ENCODE assay signal across 1 cellular context in genomic region chr20:58256842-58257241, GRCh38.
TF ChIP-seq lines count a peak whose summit lies in the region.

No MANE protein-coding gene starts in this region.

TF ChIP-seq in endothelial cell of umbilical vein, 7 proteins besides CTCF, POLR2A, EP300 and RAD21:
- TF ChIP-seq MAX (IDR thresholded peaks at IDR 0.05; ENCODE audit: insufficient read depth, insufficient read length) (no peak), FOS (IDR thresholded peaks at IDR 0.05; ENCODE audit: borderline replicate concordance, insufficient read depth, low read length) (no peak), MYC (IDR thresholded peaks at IDR 0.05; ENCODE audit: low read depth, low read length) (no peak), GATA2 (IDR thresholded peaks at IDR 0.05; ENCODE audit: insufficient read depth, insufficient read length, low read depth, low read length) (no peak), EZH2 (IDR thresholded peaks at IDR 0.05; ENCODE audit: borderline replicate concordance, low read depth, low read length, severe bottlenecking) (no peak), JUN (IDR thresholded peaks at IDR 0.05; ENCODE audit: borderline replicate concordance, insufficient read depth, insufficient read length, low read depth) (no peak), POLR2AphosphoS5 (IDR thresholded peaks at IDR 0.05; ENCODE audit: insufficient read depth, low read depth, low read length) (no peak)
